ENCODE assay signal across 1 cellular context in the genomic region with DNA sequence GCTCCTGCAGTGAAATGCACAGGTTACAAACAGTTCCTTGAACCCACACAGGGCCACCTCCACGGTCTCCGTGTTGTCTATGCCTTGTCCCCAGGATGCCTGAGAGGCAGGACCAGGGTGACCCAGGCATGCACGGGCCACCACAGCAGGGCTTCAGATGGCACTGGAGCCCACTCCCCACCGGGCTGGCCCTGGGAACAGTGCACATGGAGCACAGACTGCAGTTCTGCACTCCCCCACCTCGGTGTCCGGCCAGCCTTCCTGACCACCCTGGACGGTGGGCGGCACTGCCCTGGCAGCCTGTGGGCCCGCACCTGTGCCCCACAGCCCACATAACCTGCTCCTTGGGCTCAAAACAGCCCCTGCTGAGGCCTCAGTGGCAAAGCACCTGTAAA.
A peak's percentile ranks its signal among the peaks of the same experiment; 100 is the strongest.
TF ChIP-seq lines count a peak whose summit lies in the region.

No MANE protein-coding gene starts in this region.

TF ChIP-seq in GM12878, 131 proteins besides CTCF, POLR2A, EP300 and RAD21:
- no peak for TF ChIP-seq CREM (IDR thresholded peaks at IDR 0.05; ENCODE audit: low read depth)
- TF ChIP-seq MYC (IDR thresholded peaks at IDR 0.05; ENCODE audit: insufficient read depth, insufficient read length, insufficient replicate concordance, low read length, severe bottlenecking), result no peak
- no peak for TF ChIP-seq EZH2 (IDR thresholded peaks at IDR 0.05; ENCODE audit: borderline replicate concordance, control insufficient read depth, low read depth, low read length)
- no peak for TF ChIP-seq CBX5 (IDR thresholded peaks at IDR 0.05; ENCODE audit: low read depth)
- no peak for TF ChIP-seq PAX5 (IDR thresholded peaks at IDR 0.05; ENCODE audit: borderline replicate concordance, low read depth, low read length)
- no peak for TF ChIP-seq CHD1 (IDR thresholded peaks at IDR 0.05; ENCODE audit: low read depth, low read length)
- TF ChIP-seq, protein P1, sequence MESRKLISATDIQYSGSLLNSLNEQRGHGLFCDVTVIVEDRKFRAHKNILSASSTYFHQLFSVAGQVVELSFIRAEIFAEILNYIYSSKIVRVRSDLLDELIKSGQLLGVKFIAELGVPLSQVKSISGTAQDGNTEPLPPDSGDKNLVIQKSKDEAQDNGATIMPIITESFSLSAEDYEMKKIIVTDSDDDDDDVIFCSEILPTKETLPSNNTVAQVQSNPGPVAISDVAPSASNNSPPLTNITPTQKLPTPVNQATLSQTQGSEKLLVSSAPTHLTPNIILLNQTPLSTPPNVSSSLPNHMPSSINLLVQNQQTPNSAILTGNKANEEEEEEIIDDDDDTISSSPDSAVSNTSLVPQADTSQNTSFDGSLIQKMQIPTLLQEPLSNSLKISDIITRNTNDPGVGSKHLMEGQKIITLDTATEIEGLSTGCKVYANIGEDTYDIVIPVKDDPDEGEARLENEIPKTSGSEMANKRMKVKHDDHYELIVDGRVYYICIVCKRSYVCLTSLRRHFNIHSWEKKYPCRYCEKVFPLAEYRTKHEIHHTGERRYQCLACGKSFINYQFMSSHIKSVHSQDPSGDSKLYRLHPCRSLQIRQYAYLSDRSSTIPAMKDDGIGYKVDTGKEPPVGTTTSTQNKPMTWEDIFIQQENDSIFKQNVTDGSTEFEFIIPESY (IDR thresholded peaks at IDR 0.05), result no peak
- TF ChIP-seq MTA2 (IDR thresholded peaks at IDR 0.05; ENCODE audit: low read depth), result no peak
- no peak for TF ChIP-seq ZBED1 (IDR thresholded peaks at IDR 0.05; ENCODE audit: borderline replicate concordance)
- TF ChIP-seq LARP7 (IDR thresholded peaks at IDR 0.05), result peak; percentile 53; the same call in 1 of the 2 replicates
- TF ChIP-seq CBFB (IDR thresholded peaks at IDR 0.05; ENCODE audit: low read depth), result no peak; the same call in 1 of the 2 replicates
- TF ChIP-seq, protein P2, sequence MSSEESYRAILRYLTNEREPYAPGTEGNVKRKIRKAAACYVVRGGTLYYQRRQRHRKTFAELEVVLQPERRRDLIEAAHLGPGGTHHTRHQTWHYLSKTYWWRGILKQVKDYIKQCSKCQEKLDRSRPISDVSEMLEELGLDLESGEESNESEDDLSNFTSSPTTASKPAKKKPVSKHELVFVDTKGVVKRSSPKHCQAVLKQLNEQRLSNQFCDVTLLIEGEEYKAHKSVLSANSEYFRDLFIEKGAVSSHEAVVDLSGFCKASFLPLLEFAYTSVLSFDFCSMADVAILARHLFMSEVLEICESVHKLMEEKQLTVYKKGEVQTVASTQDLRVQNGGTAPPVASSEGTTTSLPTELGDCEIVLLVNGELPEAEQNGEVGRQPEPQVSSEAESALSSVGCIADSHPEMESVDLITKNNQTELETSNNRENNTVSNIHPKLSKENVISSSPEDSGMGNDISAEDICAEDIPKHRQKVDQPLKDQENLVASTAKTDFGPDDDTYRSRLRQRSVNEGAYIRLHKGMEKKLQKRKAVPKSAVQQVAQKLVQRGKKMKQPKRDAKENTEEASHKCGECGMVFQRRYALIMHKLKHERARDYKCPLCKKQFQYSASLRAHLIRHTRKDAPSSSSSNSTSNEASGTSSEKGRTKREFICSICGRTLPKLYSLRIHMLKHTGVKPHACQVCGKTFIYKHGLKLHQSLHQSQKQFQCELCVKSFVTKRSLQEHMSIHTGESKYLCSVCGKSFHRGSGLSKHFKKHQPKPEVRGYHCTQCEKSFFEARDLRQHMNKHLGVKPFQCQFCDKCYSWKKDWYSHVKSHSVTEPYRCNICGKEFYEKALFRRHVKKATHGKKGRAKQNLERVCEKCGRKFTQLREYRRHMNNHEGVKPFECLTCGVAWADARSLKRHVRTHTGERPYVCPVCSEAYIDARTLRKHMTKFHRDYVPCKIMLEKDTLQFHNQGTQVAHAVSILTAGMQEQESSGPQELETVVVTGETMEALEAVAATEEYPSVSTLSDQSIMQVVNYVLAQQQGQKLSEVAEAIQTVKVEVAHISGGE (CRISPR knock-in tag; IDR thresholded peaks at IDR 0.05), result no peak
- TF ChIP-seq SRF (IDR thresholded peaks at IDR 0.05; ENCODE audit: low read depth in 2 of 2, low read length in 2 of 2), result no peak
- peak; percentile 1; the same call in 1 of the 2 replicates for TF ChIP-seq STAT1 (conservative IDR thresholded peaks at IDR 0.05)
- TF ChIP-seq SMARCA5 (IDR thresholded peaks at IDR 0.05), result no peak; the same call in 1 of the 2 replicates
- no peak for TF ChIP-seq RCOR1 (conservative IDR thresholded peaks at IDR 0.05; ENCODE audit: low read depth, low read length)
- TF ChIP-seq, protein P3, sequence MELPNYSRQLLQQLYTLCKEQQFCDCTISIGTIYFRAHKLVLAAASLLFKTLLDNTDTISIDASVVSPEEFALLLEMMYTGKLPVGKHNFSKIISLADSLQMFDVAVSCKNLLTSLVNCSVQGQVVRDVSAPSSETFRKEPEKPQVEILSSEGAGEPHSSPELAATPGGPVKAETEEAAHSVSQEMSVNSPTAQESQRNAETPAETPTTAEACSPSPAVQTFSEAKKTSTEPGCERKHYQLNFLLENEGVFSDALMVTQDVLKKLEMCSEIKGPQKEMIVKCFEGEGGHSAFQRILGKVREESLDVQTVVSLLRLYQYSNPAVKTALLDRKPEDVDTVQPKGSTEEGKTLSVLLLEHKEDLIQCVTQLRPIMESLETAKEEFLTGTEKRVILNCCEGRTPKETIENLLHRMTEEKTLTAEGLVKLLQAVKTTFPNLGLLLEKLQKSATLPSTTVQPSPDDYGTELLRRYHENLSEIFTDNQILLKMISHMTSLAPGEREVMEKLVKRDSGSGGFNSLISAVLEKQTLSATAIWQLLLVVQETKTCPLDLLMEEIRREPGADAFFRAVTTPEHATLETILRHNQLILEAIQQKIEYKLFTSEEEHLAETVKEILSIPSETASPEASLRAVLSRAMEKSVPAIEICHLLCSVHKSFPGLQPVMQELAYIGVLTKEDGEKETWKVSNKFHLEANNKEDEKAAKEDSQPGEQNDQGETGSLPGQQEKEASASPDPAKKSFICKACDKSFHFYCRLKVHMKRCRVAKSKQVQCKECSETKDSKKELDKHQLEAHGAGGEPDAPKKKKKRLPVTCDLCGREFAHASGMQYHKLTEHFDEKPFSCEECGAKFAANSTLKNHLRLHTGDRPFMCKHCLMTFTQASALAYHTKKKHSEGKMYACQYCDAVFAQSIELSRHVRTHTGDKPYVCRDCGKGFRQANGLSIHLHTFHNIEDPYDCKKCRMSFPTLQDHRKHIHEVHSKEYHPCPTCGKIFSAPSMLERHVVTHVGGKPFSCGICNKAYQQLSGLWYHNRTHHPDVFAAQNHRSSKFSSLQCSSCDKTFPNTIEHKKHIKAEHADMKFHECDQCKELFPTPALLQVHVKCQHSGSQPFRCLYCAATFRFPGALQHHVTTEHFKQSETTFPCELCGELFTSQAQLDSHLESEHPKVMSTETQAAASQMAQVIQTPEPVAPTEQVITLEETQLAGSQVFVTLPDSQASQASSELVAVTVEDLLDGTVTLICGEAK (IDR thresholded peaks at IDR 0.05; ENCODE audit: borderline replicate concordance), result no peak
- no peak for TF ChIP-seq KAT2A (conservative IDR thresholded peaks at IDR 0.05; ENCODE audit: control insufficient read depth, low read depth, low read length)
- peak; percentile 44; the same call in 1 of the 2 replicates for TF ChIP-seq BACH1 (IDR thresholded peaks at IDR 0.05; ENCODE audit: borderline replicate concordance)
- no peak for TF ChIP-seq NFXL1 (IDR thresholded peaks at IDR 0.05; ENCODE audit: borderline replicate concordance)
- no peak for TF ChIP-seq PML (IDR thresholded peaks at IDR 0.05; ENCODE audit: low read length)
- TF ChIP-seq, protein P4, sequence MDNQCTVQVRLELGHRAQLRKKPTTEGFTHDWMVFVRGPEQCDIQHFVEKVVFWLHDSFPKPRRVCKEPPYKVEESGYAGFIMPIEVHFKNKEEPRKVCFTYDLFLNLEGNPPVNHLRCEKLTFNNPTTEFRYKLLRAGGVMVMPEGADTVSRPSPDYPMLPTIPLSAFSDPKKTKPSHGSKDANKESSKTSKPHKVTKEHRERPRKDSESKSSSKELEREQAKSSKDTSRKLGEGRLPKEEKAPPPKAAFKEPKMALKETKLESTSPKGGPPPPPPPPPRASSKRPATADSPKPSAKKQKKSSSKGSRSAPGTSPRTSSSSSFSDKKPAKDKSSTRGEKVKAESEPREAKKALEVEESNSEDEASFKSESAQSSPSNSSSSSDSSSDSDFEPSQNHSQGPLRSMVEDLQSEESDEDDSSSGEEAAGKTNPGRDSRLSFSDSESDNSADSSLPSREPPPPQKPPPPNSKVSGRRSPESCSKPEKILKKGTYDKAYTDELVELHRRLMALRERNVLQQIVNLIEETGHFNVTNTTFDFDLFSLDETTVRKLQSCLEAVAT (IDR thresholded peaks at IDR 0.05), result peak; percentile 26; the same call in 1 of the 2 replicates
- TF ChIP-seq EED (IDR thresholded peaks at IDR 0.05; ENCODE audit: low read depth), result no peak
- TF ChIP-seq RB1 (IDR thresholded peaks at IDR 0.05; ENCODE audit: borderline replicate concordance), result no peak
- TF ChIP-seq, protein P5, sequence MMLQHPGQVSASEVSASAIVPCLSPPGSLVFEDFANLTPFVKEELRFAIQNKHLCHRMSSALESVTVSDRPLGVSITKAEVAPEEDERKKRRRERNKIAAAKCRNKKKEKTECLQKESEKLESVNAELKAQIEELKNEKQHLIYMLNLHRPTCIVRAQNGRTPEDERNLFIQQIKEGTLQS (IDR thresholded peaks at IDR 0.05; ENCODE audit: borderline replicate concordance, extremely low read depth, low read depth, low read length), result no peak
- TF ChIP-seq BCL11A (IDR thresholded peaks at IDR 0.05; ENCODE audit: low read depth, low read length), result no peak
